Comparison of ENCODE assay signal across 10 cellular contexts in the genomic region with DNA sequence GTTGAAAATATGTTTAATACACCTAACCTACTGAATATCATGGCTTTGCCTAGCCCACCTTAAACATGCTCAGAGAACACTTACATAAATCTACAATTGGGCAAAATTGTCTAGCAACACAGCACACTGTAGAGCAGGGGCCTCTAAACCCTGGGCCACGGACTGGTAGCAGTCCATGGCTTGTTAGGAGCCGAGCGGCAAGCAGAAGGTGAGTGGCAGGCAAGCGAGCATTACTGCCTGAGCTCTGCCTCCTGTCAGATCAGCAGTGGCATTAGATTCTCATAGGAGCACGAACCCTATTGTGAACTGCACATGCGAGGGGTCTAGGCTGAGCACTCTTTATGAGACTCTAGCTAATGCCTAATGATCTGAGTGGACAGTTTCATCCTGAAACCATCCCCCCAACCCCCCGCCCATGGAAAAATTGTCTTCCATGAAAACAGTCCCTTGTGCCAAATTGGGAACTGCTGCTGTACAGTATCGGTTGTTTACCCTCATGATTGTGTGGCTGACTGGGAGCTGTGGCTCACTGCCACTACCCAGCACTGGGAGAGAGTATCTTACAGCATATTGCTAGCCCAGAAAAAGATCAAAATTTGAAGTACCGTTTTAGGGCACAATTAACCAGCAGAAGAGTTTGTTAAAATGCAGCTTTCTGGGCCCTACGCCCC. TPM values are rescaled to one million over a fixed set of nuclear protein-coding genes. Genes with fewer than 3 reads are reported as not detected.
DNase-seq lines count a peak whose midpoint lies in the region; ATAC-seq and TF ChIP-seq lines count a peak whose summit lies in the region.
"Had no signal": no experiment of that assay in that cellular context is flagged by ENCODE, and none has a peak within 500 bp of the region (broad histone marks: within the 10 kb centered on the region; RNA-seq: fewer than 3 reads in every experiment).

No MANE protein-coding gene starts in this region.

- H3K4me1 ChIP-seq in colonic mucosa (no peaks in the 10 kb centered on the region), muscle layer of duodenum (ENCODE audit: control insufficient read depth in 1 of 2, insufficient read depth in 2 of 2, low read length in 2 of 2) (peaks cover 8 to 44% of the 10 kb centered on the region in 2 donors)

- H3K36me3 ChIP-seq in colonic mucosa (no peaks in the 10 kb centered on the region), muscle layer of duodenum (ENCODE audit: control insufficient read depth in 1 of 2, insufficient read depth in 2 of 2, low read length in 2 of 2) (peaks cover 0 to 1% of the 10 kb centered on the region in 2 donors)

- H3K4me1 Mint-ChIP-seq in HFFc6 (ENCODE audit: low read depth), result peaks cover 57% of the 10 kb centered on the region
- peaks cover 16% of the 10 kb centered on the region for H3K4me1 Mint-ChIP-seq in activated T-cell treated with anti-CD3 and anti-CD28 coated beads, Interleukin-2, amount 50 U/mL, for 4 hours (ENCODE audit: low read depth)

- H3K4me3 ChIP-seq in AG10803 (ENCODE audit: low read length), result no peak overlapping the region
- H3K4me3 ChIP-seq in colonic mucosa, result no peak overlapping the region
- H3K4me3 ChIP-seq in muscle layer of duodenum (ENCODE audit: low read depth in 1 of 2, low read length in 2 of 2), result peak overlapping the region in 1 of 2 donors; percentile 33

- H3K27me3 ChIP-seq in colonic mucosa (no peaks in the 10 kb centered on the region), muscle layer of duodenum (ENCODE audit: low read depth, low read length) (no peaks in the 10 kb centered on the region)

- peak; percentile 29 for DNase-seq in AG10803 (ENCODE audit: low read depth)
- DNase-seq in HFFc6, result no peak
- DNase-seq in colonic mucosa, result no peak
- no peak for DNase-seq in activated CD4-positive, alpha-beta T cell treated with anti-CD3 and anti-CD28 coated beads, Interleukin-2, amount 50 U/mL, for 1 hour
- no peak for DNase-seq in activated T-cell treated with anti-CD3 and anti-CD28 coated beads, Interleukin-2, amount 50 U/mL, for 4 hours
- DNase-seq in activated naive CD4-positive, alpha-beta T cell treated with anti-CD3 and anti-CD28 coated beads, Interleukin-2, amount 50 U/mL, for 72 hours (ENCODE audit: low spot score in 2 of 2), result no peak
- DNase-seq in stimulated activated CD4-positive, alpha-beta T cell treated with anti-CD3 and anti-CD28 coated beads, Interleukin-12 subunit alpha, Interleukin-12 subunit beta, amount 100 ng/mL, for 4 hours, result no peak
- DNase-seq: activated naive CD4-positive, alpha-beta T cell had no signal

- no peak overlapping the region for H3K9ac ChIP-seq in colonic mucosa (ENCODE audit: low read depth in 2 of 2, low read length in 2 of 2)

- ATAC-seq in activated T-cell treated with anti-CD3 and anti-CD28 coated beads, Interleukin-2, amount 50 U/mL, for 4 hours, result no peak
- ATAC-seq in activated naive CD4-positive, alpha-beta T cell treated with anti-CD3 and anti-CD28 coated beads, Interleukin-2, amount 50 U/mL, for 72 hours, result no peak

- peak overlapping the region; percentile 52 for H3K27ac ChIP-seq in colonic mucosa
- peak overlapping the region; percentile 67 for H3K27ac ChIP-seq in muscle layer of duodenum (ENCODE audit: low read length)

- intact Hi-C loops in colonic mucosa (cut with DNase I), result loop anchor here (2.0 to 10.0 kb wide), 2 partner anchors 121 to 411 kb away; no protein-coding TSS in a partner anchor

- no peaks in the 10 kb centered on the region for H3K9me3 ChIP-seq in colonic mucosa
- H3K9me3 ChIP-seq in muscle layer of duodenum (ENCODE audit: control insufficient read depth in 1 of 2, low read length in 2 of 2), result no peaks in the 10 kb centered on the region

- no peak overlapping the region for H3K4me3 Mint-ChIP-seq in HFFc6
- no peak overlapping the region for H3K4me3 Mint-ChIP-seq in activated T-cell treated with anti-CD3 and anti-CD28 coated beads, Interleukin-2, amount 50 U/mL, for 4 hours

- H3K27ac Mint-ChIP-seq in HFFc6, result peak overlapping the region; percentile 69
- H3K27ac Mint-ChIP-seq in activated naive CD4-positive, alpha-beta T cell treated with anti-CD3 and anti-CD28 coated beads, Interleukin-2, amount 50 U/mL, for 72 hours, result no peak overlapping the region

- H3K9me3 Mint-ChIP-seq in HFFc6, result no peaks in the 10 kb centered on the region
- H3K9me3 Mint-ChIP-seq in activated T-cell treated with anti-CD3 and anti-CD28 coated beads, Interleukin-2, amount 50 U/mL, for 4 hours, result no peaks in the 10 kb centered on the region
- H3K9me3 Mint-ChIP-seq in activated naive CD4-positive, alpha-beta T cell treated with anti-CD3 and anti-CD28 coated beads, Interleukin-2, amount 50 U/mL, for 72 hours, result no peaks in the 10 kb centered on the region

- TF ChIP-seq CTCF in AG10803 (conservative IDR thresholded peaks at IDR 0.05; ENCODE audit: low read length) (no peak), HFFc6 (IDR thresholded peaks at IDR 0.05) (peak; percentile 38), colonic mucosa (IDR thresholded peaks at IDR 0.05) (no peak)

- H3K27me3 Mint-ChIP-seq in HFFc6 (ENCODE audit: insufficient read depth), result no peaks in the 10 kb centered on the region; the same call in 1 of the 2 replicates
- H3K27me3 Mint-ChIP-seq in activated T-cell treated with anti-CD3 and anti-CD28 coated beads, Interleukin-2, amount 50 U/mL, for 4 hours (ENCODE audit: low read depth), result no peaks in the 10 kb centered on the region
- H3K27me3 Mint-ChIP-seq: CD4-positive, CD25-positive, alpha-beta regulatory T cell had no signal

- H3K36me3 Mint-ChIP-seq in HFFc6 (ENCODE audit: low read depth), result peaks cover 10% of the 10 kb centered on the region
- H3K36me3 Mint-ChIP-seq in activated T-cell treated with anti-CD3 and anti-CD28 coated beads, Interleukin-2, amount 50 U/mL, for 4 hours (ENCODE audit: insufficient read depth), result peaks cover 5% of the 10 kb centered on the region
- H3K36me3 Mint-ChIP-seq in activated naive CD4-positive, alpha-beta T cell treated with anti-CD3 and anti-CD28 coated beads, Interleukin-2, amount 50 U/mL, for 72 hours, result no peaks in the 10 kb centered on the region
- H3K36me3 Mint-ChIP-seq: CD4-positive, CD25-positive, alpha-beta regulatory T cell had no signal

RNA-seq across cellular contexts. Expression of a gene that starts 26.1 kb away (rescaled TPM):
- total RNA-seq in HFFc6 (2021; fragmentation: NEBNext Ultra II Directional; extraction: Animal tissue kit (Norgen Biotek cat#: 25700)), result 10 to 100 TPM; 27.8 to 47.0 (median 38.1) TPM
- 10 to 100 TPM; 10.7 to 24.7 TPM for total RNA-seq in colonic mucosa
- total RNA-seq in activated T-cell treated with anti-CD3 and anti-CD28 coated beads, Interleukin-2, amount 50 U/mL, for 4 hours, result 100 to 1,000 TPM; 126 to 157 (median 136) TPM
- 10 to 100 TPM; 35.8 to 74.3 TPM for total RNA-seq in activated naive CD4-positive, alpha-beta T cell treated with anti-CD3 and anti-CD28 coated beads, Interleukin-2, amount 50 U/mL, for 72 hours
